In genomic region chr20:50344232-50345071, GRCh38 we compare ENCODE assay signal across 12 cellular contexts.
A peak's percentile ranks its signal among the peaks of the same experiment; 100 is the strongest.
DNase-seq lines count a peak whose midpoint lies in the region; ATAC-seq, FAIRE-seq and TF ChIP-seq lines count a peak whose summit lies in the region.
"Had no signal": no experiment of that assay in that cellular context is flagged by ENCODE, and none has a peak within 500 bp of the region (broad histone marks: within the 10 kb centered on the region; RNA-seq: fewer than 3 reads in every experiment).

No MANE protein-coding gene starts in this region.

- TF ChIP-seq POLR2A in H1 (IDR thresholded peaks at IDR 0.05; ENCODE audit: control extremely low read depth in 1 of 2, low read depth in 2 of 2, low read length in 2 of 2) (no peak), suprapubic skin (IDR thresholded peaks at IDR 0.05) (no peak)

- H3K9me3 Mint-ChIP-seq in activated naive CD4-positive, alpha-beta T cell treated with anti-CD3 and anti-CD28 coated beads for 36 hours = no peaks in the 10 kb centered on the region
- H3K9me3 Mint-ChIP-seq in activated naive CD4-positive, alpha-beta T cell treated with anti-CD3 and anti-CD28 coated beads, Interleukin-2, amount 50 U/mL, for 72 hours = no peaks in the 10 kb centered on the region

- no peak overlapping the region for H3K23ac ChIP-seq in H1 (ENCODE audit: insufficient read length)

- no peak overlapping the region for H3K4me2 ChIP-seq in H1 (ENCODE audit: insufficient read depth in 1 of 2, low read depth in 2 of 2, low read length in 2 of 2)

- ATAC-seq in activated naive CD4-positive, alpha-beta T cell treated with anti-CD3 and anti-CD28 coated beads, Interleukin-2, amount 50 U/mL, for 72 hours = no peak
- no peak for ATAC-seq in GM19395 (IDR thresholded peaks at IDR 0.05; ENCODE audit: unreplicated experiment)

- H3K27me3 ChIP-seq in H1 (replicated peaks in 1 of 4; ENCODE audit: control insufficient read depth in 3 of 4, extremely low read depth in 1 of 4, insufficient read depth in 3 of 4, low read length in 3 of 4) (no peaks in the 10 kb centered on the region; a peak in 1 of 7 replicates), suprapubic skin (no peaks in the 10 kb centered on the region)
- H3K27me3 ChIP-seq: stomach had no signal

- peak; percentile 66 to 86 (median 72) for TF ChIP-seq CTCF in H1 (IDR thresholded peaks at IDR 0.05; ENCODE audit: control extremely low read depth in 1 of 3, insufficient read depth in 1 of 3, low read depth in 1 of 3, low read length in 3 of 3)
- TF ChIP-seq CTCF in suprapubic skin (IDR thresholded peaks at IDR 0.05) = no peak

- H4K20me1 ChIP-seq in H1 (replicated peaks in 1 of 2; ENCODE audit: control insufficient read depth in 1 of 2, insufficient read depth in 2 of 2, low read length in 2 of 2) = no peaks in the 10 kb centered on the region

- POLR2A ChIA-PET in H1 (lab: Charles Lee; ENCODE audit: partially characterized antibody) = interaction anchor here (0.8 to 1.6 kb wide), 2 partner anchors 153 to 156 kb away, joined by 3 read pairs; no protein-coding TSS in a partner anchor

- no peaks in the 10 kb centered on the region for H3K79me1 ChIP-seq in H1 (ENCODE audit: low read depth, low read length)

- peaks cover 29% of the 10 kb centered on the region for H3K4me1 Mint-ChIP-seq in activated naive CD4-positive, alpha-beta T cell treated with anti-CD3 and anti-CD28 coated beads for 36 hours (ENCODE audit: low read depth)

- no peak overlapping the region for H2AK5ac ChIP-seq in H1 (ENCODE audit: low read depth, low read length)

- peak overlapping the region; percentile 32; the same call in 1 of the 2 replicates for H2BK20ac ChIP-seq in H1 (ENCODE audit: low read length)

- intact Hi-C loops in activated naive CD4-positive, alpha-beta T cell treated with anti-CD3 and anti-CD28 coated beads for 36 hours (cut with micrococcal nuclease) = no loop called here

- peak; percentile 79 to 83 for TF ChIP-seq RAD21 in H1 (IDR thresholded peaks at IDR 0.05 in 1 of 2, conservative IDR thresholded peaks at IDR 0.05 in 1 of 2; ENCODE audit: low read depth in 2 of 2, low read length in 2 of 2)

- no peak overlapping the region for H3K9ac ChIP-seq in H1 (replicated peaks in 1 of 4; ENCODE audit: extremely low read depth in 1 of 4, low read depth in 3 of 4, low read length in 3 of 4)

- no peak overlapping the region for H2AFZ ChIP-seq in H1 (ENCODE audit: low read length)

- no peak overlapping the region for H3K4me3 ChIP-seq in H1 (ENCODE audit: extremely low read depth in 1 of 4, insufficient read depth in 2 of 4, low read depth in 3 of 4, low read length in 4 of 4)
- no peak overlapping the region for H3K4me3 ChIP-seq in suprapubic skin
- H3K4me3 ChIP-seq: stomach had no signal

- no peak overlapping the region for H2BK5ac ChIP-seq in H1 (ENCODE audit: low read depth, low read length)

- no peak overlapping the region for H4K5ac ChIP-seq in H1 (ENCODE audit: insufficient read length, low read depth, low read length)

- H3K27me3 Mint-ChIP-seq in activated naive CD4-positive, alpha-beta T cell treated with anti-CD3 and anti-CD28 coated beads for 36 hours (ENCODE audit: low read depth) = no peaks in the 10 kb centered on the region

- no peaks in the 10 kb centered on the region for H3K23me2 ChIP-seq in H1 (ENCODE audit: low read depth, low read length)

- H3K36me3 ChIP-seq in H1 (ENCODE audit: control insufficient read depth in 2 of 4, insufficient read depth in 4 of 4, low read length in 3 of 4) (no peaks in the 10 kb centered on the region), suprapubic skin (no peaks in the 10 kb centered on the region)
- H3K36me3 ChIP-seq: stomach had no signal

- H3K27ac Mint-ChIP-seq in activated naive CD4-positive, alpha-beta T cell treated with anti-CD3 and anti-CD28 coated beads for 36 hours = no peak overlapping the region
- no peak overlapping the region for H3K27ac Mint-ChIP-seq in activated naive CD4-positive, alpha-beta T cell treated with anti-CD3 and anti-CD28 coated beads, Interleukin-2, amount 50 U/mL, for 72 hours

- H3K9me3 ChIP-seq in H1 (ENCODE audit: insufficient read depth in 2 of 2, low read depth in 1 of 2, low read length in 1 of 2) (no peaks in the 10 kb centered on the region), suprapubic skin (no peaks in the 10 kb centered on the region)
- H3K9me3 ChIP-seq: stomach had no signal

- no peaks in the 10 kb centered on the region for H3K79me2 ChIP-seq in H1 (ENCODE audit: control insufficient read depth in 1 of 2, insufficient read depth in 2 of 2, low read length in 2 of 2)

- H2BK120ac ChIP-seq in H1 (replicated peaks; ENCODE audit: low read depth, low read length) = no peak overlapping the region

- no peak overlapping the region for H4K8ac ChIP-seq in H1 (ENCODE audit: extremely low read depth, insufficient read depth, low read length)

- no peak overlapping the region for H3K56ac ChIP-seq in H1 (replicated peaks; ENCODE audit: insufficient read length, low read depth, low read length)

- no peak for FAIRE-seq in H1 (lab: Jason Lieb, UNC)
- FAIRE-seq: H54 had no signal

- H3K18ac ChIP-seq in H1 (ENCODE audit: extremely low read depth, low read length) = no peak overlapping the region

- H3K4me1 ChIP-seq in H1 (replicated peaks in 1 of 4; ENCODE audit: control insufficient read depth in 3 of 4, insufficient read depth in 4 of 4, low read length in 3 of 4) (0 out of 7 replicates have a peak, but pooled peaks cover 0 to 3% (median 0%) of the 10 kb centered on the region in 4 experiments), suprapubic skin (peaks cover 45% of the 10 kb centered on the region)

- no peak overlapping the region for H2BK15ac ChIP-seq in H1 (ENCODE audit: low read length)

- H4K91ac ChIP-seq in H1 (replicated peaks; ENCODE audit: insufficient read length, low read length) = peak overlapping the region; percentile 80

- H3K27ac ChIP-seq in H1 (ENCODE audit: low read depth, low read length) (no peak overlapping the region), suprapubic skin (peak overlapping the region; percentile 80)

- H3K36me3 Mint-ChIP-seq in activated naive CD4-positive, alpha-beta T cell treated with anti-CD3 and anti-CD28 coated beads for 36 hours (ENCODE audit: low read depth) = no peaks in the 10 kb centered on the region
- H3K36me3 Mint-ChIP-seq in activated naive CD4-positive, alpha-beta T cell treated with anti-CD3 and anti-CD28 coated beads, Interleukin-2, amount 50 U/mL, for 72 hours = no peaks in the 10 kb centered on the region

- TF ChIP-seq EP300 in H1 (IDR thresholded peaks at IDR 0.05; ENCODE audit: borderline replicate concordance in 1 of 2, low read depth in 2 of 2, low read length in 2 of 2) = no peak
- no peak for TF ChIP-seq EP300 in suprapubic skin (IDR thresholded peaks at IDR 0.05)

- no peak overlapping the region for H2BK12ac ChIP-seq in H1 (ENCODE audit: low read depth, low read length)

- WGBS in H1 (ENCODE audit: extremely low coverage in 1 of 2, insufficient coverage in 1 of 2, insufficient read length in 1 of 2, insufficient replicate concordance in 2 of 2, low coverage in 1 of 2, low lambda C conversion rate in 2 of 2, missing lambda C conversion rate in 1 of 2), 2 experiments = 80% methylated on average over 11 of the region's 11 CpGs; no CpG with 5 or more reads in 1 of the 2 experiments
- 87% methylated on average over 11 of the region's 11 CpGs for WGBS in suprapubic skin

- no peak overlapping the region for H3K4ac ChIP-seq in H1 (replicated peaks; ENCODE audit: insufficient read length, low read depth, low read length)

- H3K4me3 Mint-ChIP-seq in activated naive CD4-positive, alpha-beta T cell treated with anti-CD3 and anti-CD28 coated beads for 36 hours = no peak overlapping the region

- peak; percentile 44 for DNase-seq in activated naive CD4-positive, alpha-beta T cell treated with anti-CD3 and anti-CD28 coated beads for 36 hours
- DNase-seq in activated naive CD4-positive, alpha-beta T cell treated with anti-CD3 and anti-CD28 coated beads, Interleukin-2, amount 50 U/mL, for 72 hours (ENCODE audit: low spot score in 2 of 2) = no peak
- DNase-seq in NOMO-1 treated with DMSO at 0.1 percent for 48 hours (lab: John Stamatoyannopoulos, UW; ENCODE audit: unreplicated experiment) (peak; percentile 45), H1 (ENCODE audit: low read depth in 1 of 2, low spot score in 2 of 2) (no peak), suprapubic skin (ENCODE audit: low spot score in 2 of 2) (no peak), inferior parietal cortex (ENCODE audit: extremely low spot score) (no peak), NCI-H1092 (lab: John Stamatoyannopoulos, UW) (no peak)
- DNase-seq: NCI-H2081 treated with DMSO at 0.1 percent for 48 hours, SIG-M5, stomach had no signal

- H3K14ac ChIP-seq in H1 (ENCODE audit: insufficient read length) = no peak overlapping the region

- CTCF ChIA-PET in activated naive CD4-positive, alpha-beta T cell treated with anti-CD3 and anti-CD28 coated beads for 36 hours (lab: Charles Lee) = no interaction called here
- CTCF ChIA-PET in H1 (lab: Charles Lee; ENCODE audit: partially characterized antibody) = interaction anchor here (0.6 to 3.4 kb wide), 16 partner anchors 9 to 224 kb away, joined by 3 to 12 read pairs (median 4); no protein-coding TSS in a partner anchor

TF ChIP-seq in H1, 55 proteins besides CTCF, POLR2A, EP300 and RAD21 (continues in another document):
- TF ChIP-seq KDM1A (IDR thresholded peaks at IDR 0.05; ENCODE audit: borderline replicate concordance, low read length) (peak; percentile 98), MAFK (IDR thresholded peaks at IDR 0.05; ENCODE audit: low read depth, low read length) (0 out of 2 replicates have a peak, but pooled peaks have one; percentile 12), SIN3A (conservative IDR thresholded peaks at IDR 0.05 in 1 of 2, IDR thresholded peaks at IDR 0.05 in 1 of 2; ENCODE audit: low read depth in 1 of 2, low read length in 2 of 2) (0 out of 4 replicates have a peak, but pooled peaks of 1 of the 2 experiments have one; percentile 28)

Comparison
In these comparisons a context has a peak if more than half of its experiments do, and no peak if none do; other contexts are left out.
1. DNase-seq: peak in activated naive CD4-positive, alpha-beta T cell treated with anti-CD3 and anti-CD28 coated beads for 36 hours (single experiment) and NOMO-1 treated with DMSO at 0.1 percent for 48 hours (single experiment); none in activated naive CD4-positive, alpha-beta T cell treated with anti-CD3 and anti-CD28 coated beads, Interleukin-2, amount 50 U/mL, for 72 hours (0 of 2), H1 (0 of 2), suprapubic skin (0 of 2), inferior parietal cortex (single experiment) and NCI-H1092 (single experiment).
2. CTCF ChIP-seq: peak in H1 (3 of 3); none in suprapubic skin (0 of 2).